In genomic region chr1:84164156-84164555, GRCh38 we compare ENCODE assay signal across 1 cellular context.
TF ChIP-seq lines count a peak whose summit lies in the region.

No MANE protein-coding gene starts in this region.

TF ChIP-seq in HCT116, 20 proteins besides CTCF, POLR2A, EP300 and RAD21 (continued from another document):
- TF ChIP-seq EZH2phosphoT487 (IDR thresholded peaks at IDR 0.05; ENCODE audit: borderline replicate concordance) (no peak), ATF3 (IDR thresholded peaks at IDR 0.05) (no peak), JUND (IDR thresholded peaks at IDR 0.05) (no peak), SRF (IDR thresholded peaks at IDR 0.05; ENCODE audit: low read depth) (no peak), CEBPB (IDR thresholded peaks at IDR 0.05; ENCODE audit: low read depth) (no peak), MAX (IDR thresholded peaks at IDR 0.05) (no peak), TCF7L2 (IDR thresholded peaks at IDR 0.05; ENCODE audit: borderline replicate concordance, extremely low read depth, insufficient read depth, insufficient read length) (no peak)
